18 cellular contexts compared by ENCODE assay signal in genomic region chr12:2666411-2666810, GRCh38.
"Had no signal": no experiment of that assay in that cellular context is flagged by ENCODE, and none has a peak within 500 bp of the region (broad histone marks: within the 10 kb centered on the region; RNA-seq: fewer than 3 reads in every experiment).

No MANE protein-coding gene starts in this region.

- H3K27ac Mint-ChIP-seq: activated CD8-positive, alpha-beta memory T cell treated with anti-CD3 and anti-CD28 coated beads, Interleukin-2, amount 10 ng/mL, durations not matched to agents 7 days and 5 days; activated naive CD8-positive, alpha-beta T cell; activated T-cell treated with anti-CD3 and anti-CD28 coated beads, Interleukin-2, amount 50 U/mL, for 24 hours; natural killer cell treated with Interleukin-12 subunit alpha and Interleukin-12 subunit beta and Interleukin-15 and Interleukin-18, amount 100 ng/mL, for 72 hours; T-helper 1 cell treated with Interleukin-12 subunit alpha and Interleukin-12 subunit beta and Interleukin-4 antibody, amounts not matched to agents 30 μg/mL and 1 μg/mL, for 36 hours had no signal

- DNase-seq: activated CD4-positive, alpha-beta T cell treated with anti-CD3 and anti-CD28 coated beads, Interleukin-2, amount 50 U/mL, for 4 hours; activated effector memory CD4-positive, alpha-beta T cell treated with anti-CD3 and anti-CD28 coated beads, Interleukin-2, amount 50 U/mL, for 16 hours; activated T-cell treated with anti-CD3 and anti-CD28 coated beads, Interleukin-2, amount 50 U/mL, for 24 hours; brain microvascular endothelial cell; effector memory CD8-positive, alpha-beta T cell; foreskin melanocyte; mesendoderm; small intestine; stimulated activated CD4-positive, alpha-beta T cell treated with anti-CD3 and anti-CD28 coated beads, Interleukin-4, amount 100 ng/mL, for 4 hours; stimulated activated CD8-positive, alpha-beta memory T cell treated with anti-CD3 and anti-CD28 coated beads, Interleukin-4, amount 100 ng/mL, for 48 hours; stomach; testis had no signal

- H3K27me3 Mint-ChIP-seq: activated naive CD8-positive, alpha-beta T cell; activated T-cell treated with anti-CD3 and anti-CD28 coated beads, Interleukin-2, amount 50 U/mL, for 24 hours; central memory CD8-positive, alpha-beta T cell; effector memory CD8-positive, alpha-beta T cell; natural killer cell treated with Interleukin-12 subunit alpha and Interleukin-12 subunit beta and Interleukin-15 and Interleukin-18, amount 100 ng/mL, for 72 hours had no signal

- H3K36me3 Mint-ChIP-seq: activated CD8-positive, alpha-beta memory T cell treated with anti-CD3 and anti-CD28 coated beads, Interleukin-2, amount 10 ng/mL, durations not matched to agents 7 days and 5 days; natural killer cell treated with Interleukin-12 subunit alpha and Interleukin-12 subunit beta and Interleukin-15 and Interleukin-18, amount 100 ng/mL, for 72 hours had no signal

- H3K4me1 Mint-ChIP-seq: activated CD8-positive, alpha-beta memory T cell treated with anti-CD3 and anti-CD28 coated beads, Interleukin-2, amount 10 ng/mL, durations not matched to agents 7 days and 5 days; central memory CD8-positive, alpha-beta T cell had no signal

- H3K9me3 Mint-ChIP-seq: activated T-cell treated with anti-CD3 and anti-CD28 coated beads, Interleukin-2, amount 50 U/mL, for 24 hours; central memory CD8-positive, alpha-beta T cell; effector memory CD8-positive, alpha-beta T cell; natural killer cell treated with Interleukin-12 subunit alpha and Interleukin-12 subunit beta and Interleukin-15 and Interleukin-18, amount 100 ng/mL, for 72 hours; T-helper 1 cell treated with Interleukin-12 subunit alpha and Interleukin-12 subunit beta and Interleukin-4 antibody, amounts not matched to agents 30 μg/mL and 1 μg/mL, for 36 hours had no signal

- H3K4me3 Mint-ChIP-seq: activated CD8-positive, alpha-beta memory T cell treated with anti-CD3 and anti-CD28 coated beads, Interleukin-2, amount 10 ng/mL, durations not matched to agents 7 days and 5 days; activated naive CD8-positive, alpha-beta T cell; activated T-cell treated with anti-CD3 and anti-CD28 coated beads, Interleukin-2, amount 50 U/mL, for 24 hours; central memory CD8-positive, alpha-beta T cell; effector memory CD8-positive, alpha-beta T cell; natural killer cell treated with Interleukin-12 subunit alpha and Interleukin-12 subunit beta and Interleukin-15 and Interleukin-18, amount 100 ng/mL, for 72 hours; T-helper 1 cell treated with Interleukin-12 subunit alpha and Interleukin-12 subunit beta and Interleukin-4 antibody, amounts not matched to agents 30 μg/mL and 1 μg/mL, for 36 hours had no signal

- ATAC-seq: activated CD4-positive, CD25-positive, alpha-beta regulatory T cell treated with anti-CD3 and anti-CD28 coated beads, Interleukin-2, amount 50 U/mL, for 24 hours; activated CD8-positive, alpha-beta memory T cell treated with anti-CD3 and anti-CD28 coated beads, Interleukin-2, amount 10 ng/mL, durations not matched to agents 7 days and 5 days; effector memory CD8-positive, alpha-beta T cell had no signal
